ENCODE assay signal across 24 cellular contexts in genomic region chr7:116578526-116578925, GRCh38. TPM values are rescaled to one million over a fixed set of nuclear protein-coding genes. Genes with fewer than 3 reads are reported as not detected.
"Had no signal": no experiment of that assay in that cellular context is flagged by ENCODE, and none has a peak within 500 bp of the region (broad histone marks: within the 10 kb centered on the region; RNA-seq: fewer than 3 reads in every experiment).

No MANE protein-coding gene starts in this region.

- H3K27me3 Mint-ChIP-seq: dendritic cell treated with granulocyte-macrophage colony-stimulating factor and Interleukin-4, amounts not matched to agents 40 ng/mL and 50 ng/mL, for 4 days; stimulated activated memory B cell treated with anti-CD40 and anti-IgM and Interleukin-4, amounts not matched to agents 10 μg/mL and 1 μg/mL and 100 μg/mL, for 72 hours had no signal

- H3K9me3 ChIP-seq: ascending aorta, breast epithelium, esophagus squamous epithelium, gastroesophageal sphincter, heart left ventricle, mucosa of descending colon, ovary, psoas muscle, testis had no signal

- H2AFZ ChIP-seq: neural progenitor cell had no signal

- H3K9me3 Mint-ChIP-seq: activated B cell treated with CpG ODN at 0.5 μM for 24 hours; activated CD8-positive, alpha-beta T cell treated with anti-CD3 and anti-CD28 coated beads for 36 hours; activated naive CD4-positive, alpha-beta T cell treated with anti-CD3 and anti-CD28 coated beads for 36 hours; activated T-cell treated with anti-CD3 and anti-CD28 coated beads, Interleukin-2, amount 50 U/mL, for 4 hours; dendritic cell treated with granulocyte-macrophage colony-stimulating factor and Interleukin-4, amounts not matched to agents 40 ng/mL and 50 ng/mL, for 4 days; memory B cell; naive thymus-derived CD4-positive, alpha-beta T cell; stimulated activated memory B cell treated with anti-CD40 and anti-IgM and Interleukin-4, amounts not matched to agents 10 μg/mL and 1 μg/mL and 100 μg/mL, for 72 hours had no signal

- H3K4me2 ChIP-seq: neural progenitor cell had no signal

- H3K27ac ChIP-seq: breast epithelium, neural progenitor cell, ovary, psoas muscle, testis had no signal

- H3K36me3 Mint-ChIP-seq: memory B cell; naive thymus-derived CD4-positive, alpha-beta T cell; neural progenitor cell; stimulated activated memory B cell treated with anti-CD40 and anti-IgM and Interleukin-4, amounts not matched to agents 10 μg/mL and 1 μg/mL and 100 μg/mL, for 72 hours had no signal

- H3K36me3 ChIP-seq: ascending aorta, breast epithelium, esophagus squamous epithelium, gastroesophageal sphincter, heart left ventricle, neural progenitor cell, ovary had no signal

- H3K9ac ChIP-seq: neural progenitor cell had no signal

- H3K4me3 Mint-ChIP-seq: activated B cell treated with CpG ODN at 0.5 μM for 24 hours; activated CD8-positive, alpha-beta T cell treated with anti-CD3 and anti-CD28 coated beads for 36 hours; activated naive CD4-positive, alpha-beta T cell treated with anti-CD3 and anti-CD28 coated beads for 36 hours; activated T-cell treated with anti-CD3 and anti-CD28 coated beads, Interleukin-2, amount 50 U/mL, for 4 hours; dendritic cell treated with granulocyte-macrophage colony-stimulating factor and Interleukin-4, amounts not matched to agents 40 ng/mL and 50 ng/mL, for 4 days; memory B cell; naive thymus-derived CD4-positive, alpha-beta T cell; neural progenitor cell; stimulated activated memory B cell treated with anti-CD40 and anti-IgM and Interleukin-4, amounts not matched to agents 10 μg/mL and 1 μg/mL and 100 μg/mL, for 72 hours had no signal

- H3K4me3 ChIP-seq: ascending aorta, breast epithelium, esophagus squamous epithelium, gastroesophageal sphincter, heart left ventricle, mucosa of descending colon, neural progenitor cell, ovary, psoas muscle, testis had no signal

- H3K27me3 ChIP-seq: ascending aorta, breast epithelium, esophagus squamous epithelium, gastroesophageal sphincter, heart left ventricle, neural progenitor cell, ovary, testis had no signal

- H3K4me1 ChIP-seq: breast epithelium, neural progenitor cell, testis had no signal

- H3K27ac Mint-ChIP-seq: activated B cell treated with CpG ODN at 0.5 μM for 24 hours; activated CD8-positive, alpha-beta T cell treated with anti-CD3 and anti-CD28 coated beads for 36 hours; activated naive CD4-positive, alpha-beta T cell treated with anti-CD3 and anti-CD28 coated beads for 36 hours; dendritic cell treated with granulocyte-macrophage colony-stimulating factor and Interleukin-4, amounts not matched to agents 40 ng/mL and 50 ng/mL, for 4 days; memory B cell; naive thymus-derived CD4-positive, alpha-beta T cell; neural progenitor cell; stimulated activated memory B cell treated with anti-CD40 and anti-IgM and Interleukin-4, amounts not matched to agents 10 μg/mL and 1 μg/mL and 100 μg/mL, for 72 hours had no signal

- DNase-seq: activated B cell treated with CpG ODN at 0.5 μM for 24 hours; activated CD4-positive, alpha-beta T cell treated with anti-CD3 and anti-CD28 coated beads for 48 hours; activated CD8-positive, alpha-beta T cell treated with anti-CD3 and anti-CD28 coated beads for 36 hours; activated naive CD4-positive, alpha-beta T cell treated with anti-CD3 and anti-CD28 coated beads for 36 hours; activated T-cell treated with anti-CD3 and anti-CD28 coated beads, Interleukin-2, amount 50 U/mL, for 4 hours; cerebellar nuclear complex; effector memory CD4-positive, alpha-beta T cell; esophagus squamous epithelium; heart left ventricle; kidney glomerular epithelial cell; mucosa of descending colon; naive thymus-derived CD4-positive, alpha-beta T cell; ovary; psoas muscle; right cardiac atrium; stimulated activated CD4-positive, alpha-beta T cell treated with anti-CD3 and anti-CD28 coated beads, Interleukin-4, amount 100 ng/mL, for 24 hours; testis had no signal

RNA-seq across cellular contexts. Expression of gene CAV1, which starts 53.7 kb away (rescaled TPM):
- polyA plus RNA-seq: naive thymus-derived CD4-positive, alpha-beta T cell had no signal
